ENCODE assay signal across 9 cellular contexts in the genomic region with DNA sequence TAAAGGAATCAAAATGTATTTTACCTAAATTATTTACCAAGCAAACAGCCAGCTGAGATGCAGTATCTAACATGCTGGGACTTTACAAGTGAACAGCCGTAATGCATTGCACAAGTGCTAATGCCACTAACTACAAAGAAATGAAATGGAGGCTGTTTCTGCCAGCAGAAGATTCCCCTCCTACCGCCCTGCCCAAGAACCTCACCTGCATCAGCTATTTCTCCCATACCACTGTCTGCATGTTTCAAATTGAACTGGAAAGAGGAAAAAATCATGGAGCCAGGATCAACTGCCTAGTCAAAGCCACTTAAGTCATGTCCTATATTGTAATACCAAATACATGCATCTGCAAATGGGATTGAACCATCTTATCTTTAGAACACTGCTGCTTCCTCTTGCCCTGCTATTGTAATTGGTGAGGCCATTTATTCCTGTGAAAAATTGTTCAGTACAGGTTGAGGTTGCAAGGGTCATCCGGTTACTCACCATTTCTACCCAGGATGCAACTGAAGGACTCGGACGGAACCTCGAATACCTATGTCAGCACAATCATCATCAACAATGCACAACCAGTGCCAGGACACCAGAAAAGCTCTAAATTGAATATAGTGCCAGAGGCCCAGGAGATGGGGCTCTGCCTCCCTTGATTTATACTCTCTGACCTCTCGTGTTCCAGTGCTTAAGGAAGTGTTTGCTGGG. TPM values are rescaled to one million over a fixed set of nuclear protein-coding genes. Genes with fewer than 3 reads are reported as not detected.
DNase-seq lines count a peak whose midpoint lies in the region; ATAC-seq and TF ChIP-seq lines count a peak whose summit lies in the region.
"Had no signal": no experiment of that assay in that cellular context is flagged by ENCODE, and none has a peak within 500 bp of the region (broad histone marks: within the 10 kb centered on the region; RNA-seq: fewer than 3 reads in every experiment).

No MANE protein-coding gene starts in this region.

- no peak for TF ChIP-seq EP300 in suprapubic skin (IDR thresholded peaks at IDR 0.05)

- H3K4me1 Mint-ChIP-seq in T-cell, result peaks cover 0 to 31% (median 8%) of the 10 kb centered on the region in 3 donors

- no peak overlapping the region for H3K4me3 ChIP-seq in cardiac fibroblast (replicated peaks in 1 of 2; ENCODE audit: low read depth in 2 of 2, low read length in 2 of 2)
- H3K4me3 ChIP-seq in suprapubic skin, result no peak overlapping the region

- H3K4me1 ChIP-seq in suprapubic skin, result peaks cover 67% of the 10 kb centered on the region

- WGBS in suprapubic skin, result 51% methylated on average over 7 of the region's 7 CpGs

- POLR2A ChIA-PET in T-cell (lab: Charles Lee), result interaction anchor here in 1 of 2 donors (0.6 kb wide), 1 partner anchor 473 kb away, joined by 9 read pairs; no protein-coding TSS in a partner anchor

- CTCF ChIA-PET in T-cell (lab: Charles Lee), result no interaction called here

- H3K27ac ChIP-seq in suprapubic skin, result peak overlapping the region; percentile 81
- H3K27ac ChIP-seq: neutrophil had no signal

- no peak for TF ChIP-seq POLR2A in suprapubic skin (IDR thresholded peaks at IDR 0.05)

- no peaks in the 10 kb centered on the region for H3K27me3 ChIP-seq in suprapubic skin

- peak overlapping the region in 1 of 2 donors; percentile 10 for H3K27ac Mint-ChIP-seq in T-cell

- no peaks in the 10 kb centered on the region for H3K9me3 ChIP-seq in suprapubic skin
- H3K9me3 ChIP-seq: neutrophil had no signal

- DNase-seq in cardiac fibroblast (ENCODE audit: low read depth in 2 of 2) (peak; percentile 59 to 84), left kidney (ENCODE audit: low read depth, low spot score) (peak; percentile 76), suprapubic skin (ENCODE audit: low spot score in 2 of 2) (no peak), globus pallidus (ENCODE audit: low spot score) (no peak), T-cell (no peak)
- DNase-seq in activated effector memory CD4-positive, alpha-beta T cell treated with Interleukin-2 at 50 U/mL for 16 hours, result no peak
- DNase-seq: H7 had no signal

- H3K9me3 Mint-ChIP-seq in T-cell, result no peaks in the 10 kb centered on the region

- no peak overlapping the region for H3K4me3 Mint-ChIP-seq in T-cell

- H3K36me3 ChIP-seq in suprapubic skin, result peaks cover under 1% of the 10 kb centered on the region
- H3K36me3 ChIP-seq: neutrophil had no signal

- H3K36me3 Mint-ChIP-seq in T-cell, result peaks cover 31% of the 10 kb centered on the region

- no peak for ATAC-seq in T-cell (replicated peaks in 1 of 4)

- H3K27me3 Mint-ChIP-seq in T-cell, result peaks cover 0 to 3% of the 10 kb centered on the region in 2 donors

- no peak for TF ChIP-seq CTCF in cardiac fibroblast (IDR thresholded peaks at IDR 0.05; ENCODE audit: low read depth, low read length)
- no peak for TF ChIP-seq CTCF in suprapubic skin (IDR thresholded peaks at IDR 0.05)

TF ChIP-seq in PFSK-1, 5 proteins besides CTCF, POLR2A, EP300 and RAD21:
- TF ChIP-seq POLR2AphosphoS5 (IDR thresholded peaks at IDR 0.05; ENCODE audit: low read depth, low read length) (no peak), FOXP2 (optimal IDR thresholded peaks at IDR 0.05; ENCODE audit: borderline replicate concordance, extremely low read depth, extremely low read length, insufficient read depth) (peak; percentile 26)

RNA-seq across cellular contexts. Expression of gene ANXA2, which starts 27.5 kb away (rescaled TPM):
- 730 TPM for polyA plus RNA-seq in PFSK-1 (2012; ENCODE audit: insufficient read length, low read depth)
- total RNA-seq in suprapubic skin, result 1,000 to 10,000 TPM; 1,379 to 1,734 (median 1,554) TPM
- total RNA-seq in T-cell, result 100 to 1,000 TPM in 4 of 5 donors, 10 to 100 TPM in 1; 59.4 to 223 (median 159) TPM

Comparison
In these comparisons a context has a peak if more than half of its experiments do, and no peak if none do; other contexts are left out.
1. DNase-seq: peak in cardiac fibroblast (2 of 2) and left kidney (single experiment); none in suprapubic skin (0 of 2), activated effector memory CD4-positive, alpha-beta T cell treated with Interleukin-2 at 50 U/mL for 16 hours (single experiment), globus pallidus (single experiment) and T-cell (0 of 34).
2. RNA of gene ANXA2, which starts 27.5 kb away (total RNA-seq): 1,379 to 1,734 TPM in suprapubic skin; 59.4 to 223 TPM in T-cell; every median in the first group is over 4 times any median in the second.